ENCODE assay signal across 21 cellular contexts in genomic region chr3:162367443-162368132, GRCh38.
DNase-seq lines count a peak whose midpoint lies in the region; TF ChIP-seq lines count a peak whose summit lies in the region.
"Had no signal": no experiment of that assay in that cellular context is flagged by ENCODE, and none has a peak within 500 bp of the region (broad histone marks: within the 10 kb centered on the region; RNA-seq: fewer than 3 reads in every experiment).

No MANE protein-coding gene starts in this region.

- peaks cover 16% of the 10 kb centered on the region for H3K4me1 ChIP-seq in OCI-LY3 (ENCODE audit: low read length)
- peaks cover 55% of the 10 kb centered on the region for H3K4me1 ChIP-seq in cardiac muscle cell (ENCODE audit: low read depth)
- peaks cover 3% of the 10 kb centered on the region for H3K4me1 ChIP-seq in neuron (ENCODE audit: insufficient read depth, low read length)
- no peaks in the 10 kb centered on the region for H3K4me1 ChIP-seq in BE2C
- H3K4me1 ChIP-seq: adrenal gland, Caco-2, upper lobe of left lung had no signal

- no peaks in the 10 kb centered on the region for H3K9me3 ChIP-seq in OCI-LY3 (ENCODE audit: insufficient read depth, low read length)
- no peaks in the 10 kb centered on the region for H3K9me3 ChIP-seq in cardiac muscle cell (ENCODE audit: low read depth)
- no peaks in the 10 kb centered on the region for H3K9me3 ChIP-seq in neuron (ENCODE audit: low read length)
- H3K9me3 ChIP-seq in BE2C, result no peaks in the 10 kb centered on the region
- H3K9me3 ChIP-seq: adrenal gland, Caco-2, gastrocnemius medialis, upper lobe of left lung had no signal

- H3K27ac ChIP-seq in OCI-LY3 (ENCODE audit: low read length) (no peak overlapping the region), cardiac muscle cell (peak overlapping the region; percentile 71)
- H3K27ac ChIP-seq: 22Rv1, adrenal gland, gastrocnemius medialis, upper lobe of left lung had no signal

- H3K27me3 ChIP-seq in OCI-LY3 (ENCODE audit: low read depth, low read length) (no peaks in the 10 kb centered on the region), cardiac muscle cell (no peaks in the 10 kb centered on the region), neuron (ENCODE audit: insufficient read depth, low read length) (no peaks in the 10 kb centered on the region), BE2C (no peaks in the 10 kb centered on the region)
- H3K27me3 ChIP-seq: adrenal gland, gastrocnemius medialis, upper lobe of left lung had no signal

- H3K36me3 ChIP-seq in OCI-LY3 (replicated peaks; ENCODE audit: low read depth, low read length), result no peaks in the 10 kb centered on the region
- H3K36me3 ChIP-seq in cardiac muscle cell, result no peaks in the 10 kb centered on the region
- H3K36me3 ChIP-seq in neuron (ENCODE audit: insufficient read depth, low read length), result no peaks in the 10 kb centered on the region
- no peaks in the 10 kb centered on the region for H3K36me3 ChIP-seq in BE2C
- H3K36me3 ChIP-seq: adrenal gland, gastrocnemius medialis, upper lobe of left lung had no signal

- TF ChIP-seq CTCF in OCI-LY3 (IDR thresholded peaks at IDR 0.05; ENCODE audit: low read depth, low read length) (no peak), cardiac muscle cell (IDR thresholded peaks at IDR 0.05; ENCODE audit: low read depth, low read length) (no peak), BE2C (IDR thresholded peaks at IDR 0.05; ENCODE audit: low read depth, low read length) (no peak)

- no peak overlapping the region for H3K9ac ChIP-seq in OCI-LY3 (ENCODE audit: low read length)

- H2AFZ ChIP-seq in OCI-LY3 (ENCODE audit: low read depth, low read length) (peak overlapping the region; percentile 57), neuron (ENCODE audit: low read depth, low read length) (peak overlapping the region; percentile 67)

- H3K4me3 ChIP-seq in OCI-LY3 (ENCODE audit: low read length) (no peak overlapping the region), cardiac muscle cell (no peak overlapping the region), neuron (ENCODE audit: low read length) (no peak overlapping the region), BE2C (ENCODE audit: low read depth, low read length) (no peak overlapping the region)
- H3K4me3 ChIP-seq: adrenal gland, gastrocnemius medialis, upper lobe of left lung had no signal

- no peaks in the 10 kb centered on the region for H3K79me2 ChIP-seq in OCI-LY3 (ENCODE audit: low read length)

- DNase-seq in DMS153 (lab: John Stamatoyannopoulos, UW), result peak; percentile 2
- DNase-seq in DMS153 treated with DMSO at 0.1 percent for 48 hours (lab: John Stamatoyannopoulos, UW; ENCODE audit: unreplicated experiment), result no peak
- no peak for DNase-seq in cardiac muscle cell (ENCODE audit: low read depth in 1 of 2, low spot score in 1 of 2)
- no peak for DNase-seq in BE2C
- DNase-seq in NCI-H146 treated with DMSO at 0.1 percent for 48 hours (lab: John Stamatoyannopoulos, UW; ENCODE audit: unreplicated experiment), result no peak
- no peak for DNase-seq in RKO (ENCODE audit: low spot score)
- DNase-seq: activated B cell treated with CpG ODN at 0.5 μM for 24 hours; activated CD4-positive, alpha-beta memory T cell treated with anti-CD3 and anti-CD28 coated beads for 36 hours; activated gamma-delta T cell; activated T-cell treated with anti-CD3 and anti-CD28 coated beads for 4 hours; adrenal gland; Caco-2; gastrocnemius medialis; natural killer cell; small intestine; stimulated activated CD4-positive, alpha-beta T cell treated with anti-CD3 and anti-CD28 coated beads, Interleukin-2, amount 100 ng/mL, for 48 hours; T-helper 9 cell; upper lobe of left lung had no signal

- no peaks in the 10 kb centered on the region for H4K20me1 ChIP-seq in OCI-LY3 (ENCODE audit: insufficient read depth, low read length)

- peak overlapping the region; percentile 48; the same call in 1 of the 2 replicates for H3K4me2 ChIP-seq in OCI-LY3 (ENCODE audit: low read length)
